Comparison of ENCODE assay signal across 15 cellular contexts in genomic region chr16:85382717-85383118, GRCh38.
DNase-seq lines count a peak whose midpoint lies in the region; ATAC-seq, FAIRE-seq and TF ChIP-seq lines count a peak whose summit lies in the region.
"Had no signal": no experiment of that assay in that cellular context is flagged by ENCODE, and none has a peak within 500 bp of the region (broad histone marks: within the 10 kb centered on the region; RNA-seq: fewer than 3 reads in every experiment).

No MANE protein-coding gene starts in this region.

- H3K4me3 ChIP-seq in K562, result no peak overlapping the region
- H3K4me3 ChIP-seq in kidney (ENCODE audit: low read length in 2 of 2), result no peak overlapping the region
- no peak overlapping the region for H3K4me3 ChIP-seq in spleen
- no peak overlapping the region for H3K4me3 ChIP-seq in Karpas-422 (ENCODE audit: low read length)
- H3K4me3 ChIP-seq: SK-N-MC had no signal

- CTCF ChIA-PET in K562 (lab: Yijun Ruan, JAX; ENCODE audit: low intra/inter-chr PET ratio), result no interaction called here

- H4K20me1 ChIP-seq in K562 (replicated peaks; ENCODE audit: control insufficient read depth, insufficient read depth, low read length) (peaks cover 7% of the 10 kb centered on the region), Karpas-422 (ENCODE audit: insufficient read depth, low read depth, low read length) (0 out of 2 replicates have a peak, but pooled peaks cover 3% of the 10 kb centered on the region)

- H3K27me3 ChIP-seq in K562 (ENCODE audit: control insufficient read depth in 2 of 2, insufficient read depth in 2 of 2, low read length in 2 of 2) (no peaks in the 10 kb centered on the region), spleen (replicated peaks in 1 of 7) (peaks cover 0 to 55% (median 0%) of the 10 kb centered on the region in 7 donors), Karpas-422 (ENCODE audit: low read length) (no peaks in the 10 kb centered on the region), foreskin keratinocyte (peaks cover 64% of the 10 kb centered on the region)

- H3K9me1 ChIP-seq in K562 (ENCODE audit: control insufficient read depth, insufficient read depth, low read length), result no peaks in the 10 kb centered on the region

- H3K79me2 ChIP-seq in K562 (ENCODE audit: control insufficient read depth, insufficient read depth, low read length) (peaks cover 20% of the 10 kb centered on the region; the same call in 2 of the 3 replicates), Karpas-422 (ENCODE audit: low read length) (no peaks in the 10 kb centered on the region)

- H3K4me2 ChIP-seq in K562 (ENCODE audit: insufficient read depth, low read length) (peak overlapping the region; percentile 47), Karpas-422 (ENCODE audit: low read depth, low read length, poor library complexity, severe bottlenecking) (no peak overlapping the region)

- H3K9me2 ChIP-seq in Karpas-422 (replicated peaks; ENCODE audit: insufficient read depth, low read length), result no peaks in the 10 kb centered on the region

- ATAC-seq in Right ventricle myocardium superior (ENCODE audit: poor library complexity) (no peak), K562 (no peak), foreskin keratinocyte (no peak)
- ATAC-seq: HCT116 had no signal

- H3K27ac ChIP-seq in K562 (ENCODE audit: extremely low read depth, low read depth, low read length) (peak overlapping the region; percentile 62), kidney (ENCODE audit: low read depth in 2 of 2, low read length in 2 of 2) (no peak overlapping the region), spleen (no peak overlapping the region), Karpas-422 (ENCODE audit: low read length) (no peak overlapping the region), foreskin keratinocyte (no peak overlapping the region)
- H3K27ac ChIP-seq: SK-N-MC had no signal

- H3K36me3 ChIP-seq in K562 (ENCODE audit: control insufficient read depth, insufficient read depth, low read length) (no peaks in the 10 kb centered on the region), kidney (ENCODE audit: control insufficient read depth in 1 of 2, insufficient read depth in 2 of 2, low read length in 2 of 2) (no peaks in the 10 kb centered on the region), spleen (no peaks in the 10 kb centered on the region), Karpas-422 (ENCODE audit: insufficient read depth, low read length) (no peaks in the 10 kb centered on the region)

- DNase-seq in Right ventricle myocardium superior (peak; percentile 30), cardiac septum (ENCODE audit: low spot score) (no peak), K562 (ENCODE audit: extremely low read depth in 1 of 4, low spot score in 3 of 4) (no peak), kidney (peak; percentile 32), spleen (peak; percentile 64), Karpas-422 (no peak), foreskin keratinocyte (no peak), RKO (ENCODE audit: low spot score) (no peak)
- DNase-seq: DND-41, NCI-H187 treated with DMSO at 0.1 percent for 48 hours, NCI-H446 treated with DMSO at 0.1 percent for 48 hours, NCI-H748 treated with DMSO at 0.1 percent for 48 hours had no signal

- H2AFZ ChIP-seq in K562 (ENCODE audit: low read depth, low read length) (no peak overlapping the region), Karpas-422 (ENCODE audit: low read length) (no peak overlapping the region)

- H3K9me3 ChIP-seq in K562 (replicated peaks; ENCODE audit: control insufficient read depth, insufficient read depth, low read depth, low read length) (0 out of 2 replicates have a peak, but pooled peaks cover 2% of the 10 kb centered on the region), kidney (ENCODE audit: control insufficient read depth in 1 of 2, low read length in 2 of 2) (no peaks in the 10 kb centered on the region), spleen (no peaks in the 10 kb centered on the region), Karpas-422 (ENCODE audit: low read length) (no peaks in the 10 kb centered on the region)

- BruUV-seq in K562 (replicated peaks; lab: Mats Ljungman, UMichigan), result no TSS peak

- H3K4me1 ChIP-seq in K562 (replicated peaks in 1 of 2; ENCODE audit: control insufficient read depth in 2 of 2, insufficient read depth in 2 of 2, low read length in 2 of 2) (peaks cover 73 to 96% of the 10 kb centered on the region in 2 experiments), kidney (ENCODE audit: control insufficient read depth in 1 of 2, insufficient read depth in 1 of 2, low read depth in 1 of 2, low read length in 2 of 2) (peaks cover 20 to 28% of the 10 kb centered on the region in 2 donors), spleen (peaks cover 0 to 23% (median 11%) of the 10 kb centered on the region in 6 donors), Karpas-422 (ENCODE audit: low read length) (0 out of 2 replicates have a peak, but pooled peaks cover 4% of the 10 kb centered on the region), foreskin keratinocyte (peaks cover 5% of the 10 kb centered on the region)

- intact Hi-C loops in Right ventricle myocardium superior (cut with DNase I) (no loop called here), cardiac septum (cut with DNase I) (no loop called here), K562 (cut with micrococcal nuclease) (loop anchor here (2.0 kb wide), 1 partner anchor 28 kb away; no protein-coding TSS in a partner anchor), kidney (cut with DNase I) (no loop called here), spleen (cut with DNase I; ENCODE audit: low total_unique reads) (no loop called here)

- TF ChIP-seq EP300 in K562 (IDR thresholded peaks at IDR 0.05; ENCODE audit: low read length), result no peak

- no peak for TF ChIP-seq CTCF in K562 (IDR thresholded peaks at IDR 0.05 in 2 of 3, conservative IDR thresholded peaks at IDR 0.05 in 1 of 3; ENCODE audit: insufficient read depth in 2 of 3, low read depth in 1 of 3, low read length in 3 of 3)
- no peak for TF ChIP-seq CTCF in kidney (IDR thresholded peaks at IDR 0.05; ENCODE audit: borderline replicate concordance, extremely low read depth, insufficient read depth)
- no peak for TF ChIP-seq CTCF in spleen (IDR thresholded peaks at IDR 0.05 in 8 of 11, conservative IDR thresholded peaks at IDR 0.05 in 3 of 11)
- TF ChIP-seq CTCF in foreskin keratinocyte (conservative IDR thresholded peaks at IDR 0.05), result no peak

- H3K9ac ChIP-seq in K562 (ENCODE audit: insufficient read depth in 1 of 2, low read depth in 2 of 2, low read length in 2 of 2) (peak overlapping the region in 1 of 2 experiments; percentile 16; a peak in 1 of 4 replicates), kidney (ENCODE audit: low read length in 2 of 2) (no peak overlapping the region), Karpas-422 (ENCODE audit: low read length) (no peak overlapping the region)

- POLR2A ChIA-PET in K562 (lab: Yijun Ruan, JAX), result interaction anchor here (1.1 kb wide), 1 partner anchor 12 kb away, joined by 4 read pairs; no protein-coding TSS in a partner anchor

- FAIRE-seq in K562 (lab: Jason Lieb, UNC), result peak; percentile 49
- no peak for FAIRE-seq in kidney (lab: Jason Lieb, UNC)
- FAIRE-seq: G401.6 had no signal

- no peak for TF ChIP-seq POLR2A in K562 (conservative IDR thresholded peaks at IDR 0.05)
- TF ChIP-seq POLR2A in spleen (IDR thresholded peaks at IDR 0.05), result no peak

- TF ChIP-seq RAD21 in K562 (CRISPR knock-in tag; conservative IDR thresholded peaks at IDR 0.05 in 1 of 2, IDR thresholded peaks at IDR 0.05 in 1 of 2), result no peak

- WGBS in K562 (ENCODE audit: insufficient coverage, low coverage, missing lambda C conversion rate), result 76% methylated on average over 11 of the region's 11 CpGs
- WGBS in spleen, 5 donors, result 94 to 99% (median 96%) methylated on average over 11 of the region's 11 CpGs

- in situ Hi-C loops in K562 (cut with MboI), result no loop called here

TF ChIP-seq in K562, 482 proteins besides CTCF, POLR2A, EP300 and RAD21 (continues in another document):
- TF ChIP-seq ZNF282 (CRISPR knock-in tag; IDR thresholded peaks at IDR 0.05) (peak; percentile 97), CEBPG (CRISPR knock-in tag; IDR thresholded peaks at IDR 0.05) (no peak; the same call in 1 of the 2 replicates), CEBPG (tag; conservative IDR thresholded peaks at IDR 0.05 in 1 of 2, IDR thresholded peaks at IDR 0.05 in 1 of 2) (no peak), COPS2 (conservative IDR thresholded peaks at IDR 0.05) (no peak), NR3C1 (CRISPR knock-in tag; IDR thresholded peaks at IDR 0.05) (no peak), ZFPM2 (CRISPR knock-in tag; IDR thresholded peaks at IDR 0.05) (no peak), BRCA1 (IDR thresholded peaks at IDR 0.05) (no peak), BRCA1 (CRISPR knock-in tag; IDR thresholded peaks at IDR 0.05) (no peak), MTA2 (IDR thresholded peaks at IDR 0.05; ENCODE audit: low read depth) (no peak), TFE3 (CRISPR knock-in tag; IDR thresholded peaks at IDR 0.05) (no peak), ZEB2 (IDR thresholded peaks at IDR 0.05) (no peak), SAFB2 (IDR thresholded peaks at IDR 0.05; ENCODE audit: borderline replicate concordance, low read depth, low read length, severe bottlenecking) (no peak), HEY1 (CRISPR knock-in tag; IDR thresholded peaks at IDR 0.05; ENCODE audit: borderline replicate concordance) (no peak), SMAD3 (CRISPR knock-in tag; conservative IDR thresholded peaks at IDR 0.05) (no peak), KLF16 (IDR thresholded peaks at IDR 0.05) (no peak), SMAD1 (IDR thresholded peaks at IDR 0.05; ENCODE audit: low read depth, low read length, partially characterized antibody) (no peak), ELK1 (CRISPR knock-in tag; IDR thresholded peaks at IDR 0.05) (peak; percentile 91)

Comparison
In these comparisons a context has a peak if more than half of its experiments do, and no peak if none do; other contexts are left out.
1. DNase-seq: peak in Right ventricle myocardium superior (single experiment), kidney (single experiment) and spleen (single experiment); none in cardiac septum (single experiment), K562 (0 of 4), Karpas-422 (single experiment), foreskin keratinocyte (0 of 2) and RKO (single experiment).